In genomic region chr12:111344254-111344875, GRCh38 we compare ENCODE assay signal across 30 cellular contexts.
"Had no signal": no experiment of that assay in that cellular context is flagged by ENCODE, and none has a peak within 500 bp of the region (broad histone marks: within the 10 kb centered on the region; RNA-seq: fewer than 3 reads in every experiment).

No MANE protein-coding gene starts in this region.

- H3K36me3 Mint-ChIP-seq: naive B cell; naive thymus-derived CD8-positive, alpha-beta T cell; stimulated activated memory B cell treated with anti-CD40 and anti-IgM and Interleukin-4, amounts not matched to agents 10 μg/mL and 1 μg/mL and 100 μg/mL, for 72 hours had no signal

- H3K27me3 Mint-ChIP-seq: naive B cell; stimulated activated memory B cell treated with anti-CD40 and anti-IgM and Interleukin-4, amounts not matched to agents 10 μg/mL and 1 μg/mL and 100 μg/mL, for 72 hours; stimulated activated naive CD8-positive, alpha-beta T cell treated with anti-CD3 and anti-CD28 coated beads, Interleukin-15, amount 100 ng/mL, for 72 hours; type B pancreatic cell had no signal

- H3K4me3 ChIP-seq: neural progenitor cell, ovary, prostate gland, right lobe of liver, sigmoid colon, spleen, suprapubic skin, testis, tibial artery, transverse colon, upper lobe of right lung, uterus had no signal

- H3K36me3 ChIP-seq: neural progenitor cell, ovary, prostate gland, sigmoid colon, spleen, suprapubic skin, tibial artery, transverse colon, upper lobe of right lung, uterus had no signal

- H3K4me3 Mint-ChIP-seq: naive B cell; naive thymus-derived CD8-positive, alpha-beta T cell; nephron; neural progenitor cell; stimulated activated memory B cell treated with anti-CD40 and anti-IgM and Interleukin-4, amounts not matched to agents 10 μg/mL and 1 μg/mL and 100 μg/mL, for 72 hours; stimulated activated naive CD8-positive, alpha-beta T cell treated with anti-CD3 and anti-CD28 coated beads, Interleukin-15, amount 100 ng/mL, for 72 hours; type B pancreatic cell had no signal

- DNase-seq: naive B cell; naive thymus-derived CD8-positive, alpha-beta T cell; occipital lobe; ovary; right cardiac atrium; right lobe of liver; sigmoid colon; small intestine; spleen; stimulated activated CD4-positive, alpha-beta T cell treated with anti-CD3 and anti-CD28 coated beads, Interleukin-12 subunit alpha, Interleukin-12 subunit beta, amount 100 ng/mL, for 4 hours; stimulated activated CD4-positive, alpha-beta T cell treated with anti-CD3 and anti-CD28 coated beads, Interleukin-1b, Interleukin-23, amount 100 ng/mL, for 48 hours; stimulated activated CD4-positive, alpha-beta T cell treated with anti-CD3 and anti-CD28 coated beads, Interleukin-4, amount 100 ng/mL, for 1 hour; stimulated activated CD4-positive, alpha-beta T cell treated with anti-CD3 and anti-CD28 coated beads, Interleukin-4, amount 100 ng/mL, for 4 hours; stimulated activated CD8-positive, alpha-beta memory T cell treated with anti-CD3 and anti-CD28 coated beads, Interleukin-4, amount 100 ng/mL, for 48 hours; stimulated activated naive CD4-positive, alpha-beta T cell; stimulated activated naive CD8-positive, alpha-beta T cell treated with anti-CD3 and anti-CD28 coated beads, Interleukin-15, amount 100 ng/mL, for 72 hours; stimulated activated naive CD8-positive, alpha-beta T cell treated with anti-CD3 and anti-CD28 coated beads, Interleukin-15, Interleukin-2, amounts not matched to agents 100 U/mL and 50 U/mL, for 24 hours; substantia nigra; testis; tibial artery; transverse colon; upper lobe of right lung; uterus had no signal

- H3K9ac ChIP-seq: neural progenitor cell, parathyroid adenoma had no signal

- H3K4me1 Mint-ChIP-seq: nephron; stimulated activated naive CD8-positive, alpha-beta T cell treated with anti-CD3 and anti-CD28 coated beads, Interleukin-15, amount 100 ng/mL, for 72 hours had no signal

- H3K27ac Mint-ChIP-seq: naive thymus-derived CD8-positive, alpha-beta T cell; nephron; neural progenitor cell; stimulated activated memory B cell treated with anti-CD40 and anti-IgM and Interleukin-4, amounts not matched to agents 10 μg/mL and 1 μg/mL and 100 μg/mL, for 72 hours; stimulated activated naive CD8-positive, alpha-beta T cell treated with anti-CD3 and anti-CD28 coated beads, Interleukin-15, amount 100 ng/mL, for 72 hours; type B pancreatic cell had no signal

- ATAC-seq: naive thymus-derived CD8-positive, alpha-beta T cell; right cardiac atrium; right lobe of liver; stimulated activated memory B cell treated with anti-CD40 and anti-IgM and Interleukin-4, amounts not matched to agents 10 μg/mL and 1 μg/mL and 100 μg/mL, for 72 hours; stimulated activated naive CD8-positive, alpha-beta T cell treated with anti-CD3 and anti-CD28 coated beads, Interleukin-15, amount 100 ng/mL, for 72 hours; stimulated activated naive CD8-positive, alpha-beta T cell treated with anti-CD3 and anti-CD28 coated beads, Interleukin-15, Interleukin-2, amounts not matched to agents 100 U/mL and 50 U/mL, for 24 hours; upper lobe of right lung had no signal

- H3K79me2 ChIP-seq: parathyroid adenoma had no signal

- H2AFZ ChIP-seq: neural progenitor cell, parathyroid adenoma had no signal

- H3K27ac ChIP-seq: neural progenitor cell, ovary, parathyroid adenoma, prostate gland, right lobe of liver, sigmoid colon, spleen, suprapubic skin, testis, tibial artery, transverse colon, upper lobe of right lung, uterus had no signal

- H3K27me3 ChIP-seq: neural progenitor cell, ovary, right lobe of liver, sigmoid colon, spleen, suprapubic skin, testis, tibial artery, transverse colon, upper lobe of right lung, uterus had no signal

- H3K4me2 ChIP-seq: neural progenitor cell had no signal

- H3K9me3 ChIP-seq: prostate gland, right lobe of liver, testis, upper lobe of right lung, uterus had no signal

- H3K4me1 ChIP-seq: neural progenitor cell, parathyroid adenoma, prostate gland, right lobe of liver, sigmoid colon, spleen, suprapubic skin, testis, tibial artery, transverse colon, upper lobe of right lung, uterus had no signal
